Comparison of ENCODE assay signal across 8 cellular contexts in genomic region chr3:150925751-150926201, GRCh38. TPM values are rescaled to one million over a fixed set of nuclear protein-coding genes. Genes with fewer than 3 reads are reported as not detected.
DNase-seq lines count a peak whose midpoint lies in the region; ATAC-seq, FAIRE-seq and TF ChIP-seq lines count a peak whose summit lies in the region.

No MANE protein-coding gene starts in this region.

- TF ChIP-seq CTCF in KMS-11 (conservative IDR thresholded peaks at IDR 0.05; ENCODE audit: low read depth, low read length) (peak; percentile 94), kidney (IDR thresholded peaks at IDR 0.05; ENCODE audit: borderline replicate concordance, extremely low read depth, insufficient read depth) (peak; percentile 34)

- H3K9ac ChIP-seq in KMS-11 (no peak overlapping the region), kidney (ENCODE audit: low read length in 2 of 2) (no peak overlapping the region)

- no peak for FAIRE-seq in kidney (lab: Jason Lieb, UNC)

- H3K27ac ChIP-seq in KMS-11 (no peak overlapping the region), kidney (ENCODE audit: low read depth in 2 of 2, low read length in 2 of 2) (no peak overlapping the region)

- H3K79me2 ChIP-seq in KMS-11 (ENCODE audit: insufficient read depth, low read depth) = no peaks in the 10 kb centered on the region

- no peaks in the 10 kb centered on the region for H3K9me3 ChIP-seq in kidney (ENCODE audit: control insufficient read depth in 1 of 2, low read length in 2 of 2)

- no peaks in the 10 kb centered on the region for H4K20me1 ChIP-seq in KMS-11 (ENCODE audit: insufficient read depth)

- no peaks in the 10 kb centered on the region for H3K27me3 ChIP-seq in KMS-11 (ENCODE audit: insufficient read depth, low read depth)

- H3K4me3 ChIP-seq in KMS-11 (IDR thresholded peaks at IDR 0.05; ENCODE audit: insufficient read depth, low read depth, low read length) = peak overlapping the region; percentile 57
- H3K4me3 ChIP-seq in kidney (ENCODE audit: low read length in 2 of 2) = no peak overlapping the region

- intact Hi-C loops in kidney (cut with DNase I) = no loop called here

- H3K4me1 ChIP-seq in KMS-11 (ENCODE audit: low read depth, poor library complexity, severe bottlenecking) (peaks cover 7% of the 10 kb centered on the region), kidney (ENCODE audit: control insufficient read depth in 1 of 2, insufficient read depth in 1 of 2, low read depth in 1 of 2, low read length in 2 of 2) (no peaks in the 10 kb centered on the region)

- H3K36me3 ChIP-seq in KMS-11 (ENCODE audit: insufficient read depth) (no peaks in the 10 kb centered on the region), kidney (ENCODE audit: control insufficient read depth in 1 of 2, insufficient read depth in 2 of 2, low read length in 2 of 2) (no peaks in the 10 kb centered on the region)

- peak overlapping the region; percentile 60 for H2AFZ ChIP-seq in KMS-11 (ENCODE audit: low read depth)

- peak; percentile 79 for DNase-seq in ELF-1 (ENCODE audit: low read depth, low spot score)
- DNase-seq in SW480 (ENCODE audit: low spot score) = peak; percentile 62
- peak; percentile 81 for DNase-seq in astrocyte of the hippocampus (ENCODE audit: low read depth, low spot score)
- DNase-seq in kidney = peak; percentile 75
- peak; percentile 3 to 31 (median 20) for DNase-seq in stimulated activated CD4-positive, alpha-beta T cell treated with anti-CD3 and anti-CD28 coated beads, TNF-alpha, amount 100 ng/mL, for 4 hours (ENCODE audit: low read depth in 3 of 3)
- no peak for DNase-seq in Ammon's horn (ENCODE audit: low spot score)

- H3K4me2 ChIP-seq in KMS-11 = peak overlapping the region; percentile 56

- ATAC-seq in GM21723 (IDR thresholded peaks at IDR 0.05; ENCODE audit: unreplicated experiment) = peak; percentile 92

RNA-seq across cellular contexts. Expression of gene MINDY4B, which starts 20.5 kb away (rescaled TPM):
- not detected for total RNA-seq in kidney
- not detected for polyA plus RNA-seq in kidney (ENCODE audit: insufficient read depth, low read depth, low replicate concordance)

RNA-seq across cellular contexts. Expression of gene CLRN1, which starts 46.8 kb away (rescaled TPM):
- total RNA-seq in kidney = not detected
- polyA plus RNA-seq in kidney (ENCODE audit: insufficient read depth, low read depth, low replicate concordance) = not detected
